ENCODE assay signal across 1 cellular context in the genomic region with DNA sequence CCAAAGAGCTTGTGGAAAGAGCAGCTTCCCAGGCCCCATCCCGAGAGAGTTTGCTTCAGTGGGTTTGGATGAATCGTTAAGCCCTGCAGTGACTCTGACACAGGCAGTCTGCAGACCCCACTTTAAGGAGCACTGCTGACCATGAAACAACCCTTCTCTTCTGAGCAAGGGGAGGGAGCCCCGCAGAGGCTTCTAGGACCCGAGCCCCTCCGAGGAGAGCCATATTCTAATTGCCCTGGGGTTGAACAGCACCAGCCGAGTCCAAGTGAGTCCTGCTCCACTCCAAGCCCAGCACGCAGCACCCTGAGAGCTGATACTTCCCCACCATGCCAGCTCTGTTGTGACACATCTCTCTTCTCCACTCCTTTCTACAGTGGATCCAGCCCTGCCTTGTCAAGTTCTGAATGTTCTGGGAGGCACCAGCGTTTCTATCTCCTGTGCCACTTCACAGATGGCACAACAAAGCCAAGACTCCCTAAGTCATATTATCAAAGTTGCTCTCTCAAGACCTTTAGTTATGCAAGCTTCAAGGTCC.
TF ChIP-seq lines count a peak whose summit lies in the region.

No MANE protein-coding gene starts in this region.

TF ChIP-seq in H1, 55 proteins besides CTCF, POLR2A, EP300 and RAD21:
- TF ChIP-seq CBX5 (IDR thresholded peaks at IDR 0.05; ENCODE audit: low read depth, low read length), result no peak
- TF ChIP-seq POLR2AphosphoS5 (IDR thresholded peaks at IDR 0.05; ENCODE audit: low read depth, low read length), result no peak
- no peak for TF ChIP-seq CEBPB (IDR thresholded peaks at IDR 0.05; ENCODE audit: low read depth, low read length)
